26 cellular contexts compared by ENCODE assay signal in genomic region chr5:161022151-161022550, GRCh38.
"Had no signal": no experiment of that assay in that cellular context is flagged by ENCODE, and none has a peak within 500 bp of the region (broad histone marks: within the 10 kb centered on the region; RNA-seq: fewer than 3 reads in every experiment).

No MANE protein-coding gene starts in this region.

- H3K27ac ChIP-seq: colonic mucosa, epithelial cell of prostate, gastrocnemius medialis, prostate gland, right atrium auricular region, sigmoid colon, spleen, stomach, thyroid gland, upper lobe of left lung, uterus had no signal

- H3K36me3 Mint-ChIP-seq: mesothelial cell of epicardium; naive thymus-derived CD4-positive, alpha-beta T cell had no signal

- H3K4me1 Mint-ChIP-seq: naive thymus-derived CD4-positive, alpha-beta T cell; nephron progenitor cell had no signal

- H3K36me3 ChIP-seq: colonic mucosa, gastrocnemius medialis, prostate gland, right atrium auricular region, sigmoid colon, spleen, stomach, thyroid gland, upper lobe of left lung, uterus had no signal

- H3K27me3 ChIP-seq: colonic mucosa, gastrocnemius medialis, right atrium auricular region, sigmoid colon, stomach, thyroid gland, upper lobe of left lung, uterus had no signal

- H3K4me3 ChIP-seq: colonic mucosa, gastrocnemius medialis, prostate gland, right atrium auricular region, sigmoid colon, spleen, stomach, thyroid gland, upper lobe of left lung, uterus had no signal

- H3K9me3 Mint-ChIP-seq: dendritic cell treated with granulocyte-macrophage colony-stimulating factor and Interleukin-4, amounts not matched to agents 40 ng/mL and 50 ng/mL, for 4 days; endodermal cell; mesothelial cell of epicardium had no signal

- H3K4me3 Mint-ChIP-seq: dendritic cell treated with granulocyte-macrophage colony-stimulating factor and Interleukin-4, amounts not matched to agents 40 ng/mL and 50 ng/mL, for 4 days; endodermal cell; mesothelial cell of epicardium; naive thymus-derived CD4-positive, alpha-beta T cell; nephron progenitor cell had no signal

- H3K27ac Mint-ChIP-seq: dendritic cell treated with granulocyte-macrophage colony-stimulating factor and Interleukin-4, amounts not matched to agents 40 ng/mL and 50 ng/mL, for 4 days; endodermal cell; mesothelial cell of epicardium; naive thymus-derived CD4-positive, alpha-beta T cell; nephron progenitor cell had no signal

- DNase-seq: colonic mucosa; effector CD8-positive, alpha-beta T cell; endodermal cell; foreskin fibroblast; gastrocnemius medialis; head of caudate nucleus; kidney; mesenchymal stem cell; naive thymus-derived CD4-positive, alpha-beta T cell; nephron progenitor cell; nucleus accumbens; sigmoid colon; spleen; stimulated activated CD4-positive, alpha-beta T cell treated with anti-CD3 and anti-CD28 coated beads, Interleukin-4, amount 100 ng/mL, for 4 hours; stimulated activated naive CD4-positive, alpha-beta T cell treated with Interleukin-2 at 50 U/mL for 16 hours; stomach; thyroid gland; upper lobe of left lung; uterus had no signal

- H3K27me3 Mint-ChIP-seq: dendritic cell treated with granulocyte-macrophage colony-stimulating factor and Interleukin-4, amounts not matched to agents 40 ng/mL and 50 ng/mL, for 4 days had no signal

- H3K9me3 ChIP-seq: colonic mucosa, prostate gland, right atrium auricular region, sigmoid colon, stomach, thyroid gland, upper lobe of left lung, uterus had no signal

- H3K4me1 ChIP-seq: colonic mucosa, gastrocnemius medialis, prostate gland, right atrium auricular region, sigmoid colon, stomach, thyroid gland, upper lobe of left lung, uterus had no signal

- ATAC-seq: esophagus mucosa; gastrocnemius medialis; left lobe of liver; naive thymus-derived CD4-positive, alpha-beta T cell had no signal
